17 cellular contexts compared by ENCODE assay signal in genomic region chr15:60788514-60789091, GRCh38.
A peak's percentile ranks its signal among the peaks of the same experiment; 100 is the strongest.
DNase-seq lines count a peak whose midpoint lies in the region; ATAC-seq, FAIRE-seq and TF ChIP-seq lines count a peak whose summit lies in the region.
"Had no signal": no experiment of that assay in that cellular context is flagged by ENCODE, and none has a peak within 500 bp of the region (broad histone marks: within the 10 kb centered on the region; RNA-seq: fewer than 3 reads in every experiment).

No MANE protein-coding gene starts in this region.

- no peaks in the 10 kb centered on the region for H3K79me2 ChIP-seq in HepG2 (ENCODE audit: insufficient read depth, low read length)

- no peaks in the 10 kb centered on the region for H3K36me3 ChIP-seq in HepG2 (replicated peaks in 1 of 2; ENCODE audit: control insufficient read depth in 1 of 2, insufficient read depth in 2 of 2, low read length in 2 of 2)
- no peaks in the 10 kb centered on the region for H3K36me3 ChIP-seq in right lobe of liver
- H3K36me3 ChIP-seq in suprapubic skin, result no peaks in the 10 kb centered on the region
- H3K36me3 ChIP-seq: ascending aorta, pancreas had no signal

- ATAC-seq in HepG2 (no peak), right lobe of liver (no peak), GM21576 (IDR thresholded peaks at IDR 0.05; ENCODE audit: unreplicated experiment) (no peak)

- peaks cover 2 to 19% of the 10 kb centered on the region in 2 experiments; a peak in 2 of 5 replicates for H3K27me3 ChIP-seq in HepG2 (ENCODE audit: control insufficient read depth in 1 of 2, insufficient read depth in 2 of 2, low read length in 2 of 2)
- H3K27me3 ChIP-seq in right lobe of liver, result no peaks in the 10 kb centered on the region
- no peaks in the 10 kb centered on the region for H3K27me3 ChIP-seq in suprapubic skin
- H3K27me3 ChIP-seq: ascending aorta, pancreas had no signal

- BruUV-seq in HepG2 (replicated peaks; lab: Mats Ljungman, UMichigan), result no TSS peak

- FAIRE-seq in HepG2 (lab: Jason Lieb, UNC), result no peak
- FAIRE-seq: D721Med, pancreas had no signal

- H3K4me1 ChIP-seq in HepG2 (ENCODE audit: insufficient read depth, low read length) (no peaks in the 10 kb centered on the region), right lobe of liver (no peaks in the 10 kb centered on the region), suprapubic skin (peaks cover 23% of the 10 kb centered on the region)
- H3K4me1 ChIP-seq: ascending aorta, pancreas had no signal

- in situ Hi-C loops in HepG2 (cut with HindIII; ENCODE audit: extremely low pct_ligation_motif_present, low pct_unique_long_range_greater_than_20kb), result no loop called here

- DNase-seq in HepG2 (ENCODE audit: low spot score), result no peak
- no peak for DNase-seq in right lobe of liver
- DNase-seq in T-helper 9 cell, result peak; percentile 17
- peak; percentile 22 for DNase-seq in kidney tubule cell (ENCODE audit: low spot score)
- DNase-seq in suprapubic skin (ENCODE audit: low spot score in 2 of 2), result no peak
- DNase-seq in NCI-H1048 (lab: John Stamatoyannopoulos, UW), result no peak
- DNase-seq in cerebellum (ENCODE audit: low spot score), result no peak
- DNase-seq: AML-193, cortex of kidney, GF-D8, HFFc6, KBM-7, NCI-H1105, pancreas had no signal

- TF ChIP-seq POLR2A in HepG2 (IDR thresholded peaks at IDR 0.05; ENCODE audit: insufficient read depth in 1 of 2, low read depth in 2 of 2, low read length in 2 of 2) (no peak), right lobe of liver (IDR thresholded peaks at IDR 0.05) (no peak), suprapubic skin (IDR thresholded peaks at IDR 0.05) (no peak)

- WGBS in HepG2 (ENCODE audit: low lambda C conversion rate), result 57% methylated on average over 9 of the region's 9 CpGs
- 79% methylated on average over 7 of the region's 9 CpGs for WGBS in right lobe of liver (ENCODE audit: insufficient coverage, low coverage, low lambda C conversion rate, missing lambda C conversion rate)
- 62% methylated on average over 9 of the region's 9 CpGs for WGBS in suprapubic skin

- no peak for TF ChIP-seq RAD21 in HepG2 (CRISPR knock-in tag; IDR thresholded peaks at IDR 0.05)

- H3K27ac ChIP-seq in HepG2 (ENCODE audit: extremely low read length, insufficient read depth, low read length) (no peak overlapping the region), right lobe of liver (no peak overlapping the region), suprapubic skin (peak overlapping the region; percentile 76)
- H3K27ac ChIP-seq: ascending aorta, pancreas had no signal

- H3K4me3 ChIP-seq in HepG2 (replicated peaks in 1 of 3; ENCODE audit: insufficient read depth in 1 of 3, low read depth in 2 of 3, low read length in 3 of 3), result no peak overlapping the region
- no peak overlapping the region for H3K4me3 ChIP-seq in right lobe of liver
- H3K4me3 ChIP-seq in suprapubic skin, result no peak overlapping the region
- H3K4me3 ChIP-seq: ascending aorta, pancreas had no signal

- intact Hi-C loops in HepG2 (cut with micrococcal nuclease; ENCODE audit: unreplicated experiment) (loop anchor here (10.0 kb wide), 1 partner anchor 104 kb away; no protein-coding TSS in a partner anchor), right lobe of liver (cut with DNase I) (no loop called here)

- H4K20me1 ChIP-seq in HepG2 (ENCODE audit: insufficient read depth, low read length), result no peaks in the 10 kb centered on the region

- H3K9me3 ChIP-seq in HepG2 (ENCODE audit: low read length) (no peaks in the 10 kb centered on the region), right lobe of liver (no peaks in the 10 kb centered on the region), suprapubic skin (no peaks in the 10 kb centered on the region)
- H3K9me3 ChIP-seq: pancreas had no signal

- TF ChIP-seq CTCF in HepG2 (CRISPR knock-in tag; IDR thresholded peaks at IDR 0.05), result no peak
- TF ChIP-seq CTCF in right lobe of liver (IDR thresholded peaks at IDR 0.05), result no peak
- no peak for TF ChIP-seq CTCF in suprapubic skin (IDR thresholded peaks at IDR 0.05)

- H3K9ac ChIP-seq in HepG2 (ENCODE audit: insufficient read depth, low read depth, low read length), result no peak overlapping the region

- no peak overlapping the region for H2AFZ ChIP-seq in HepG2 (ENCODE audit: low read length)

- TF ChIP-seq EP300 in HepG2 (IDR thresholded peaks at IDR 0.05; ENCODE audit: low read depth in 2 of 2, low read length in 2 of 2) (no peak), HepG2 (CRISPR knock-in tag; IDR thresholded peaks at IDR 0.05; ENCODE audit: borderline replicate concordance) (no peak), suprapubic skin (IDR thresholded peaks at IDR 0.05) (no peak)

- CTCF ChIA-PET in HepG2 (lab: Yijun Ruan, JAX; ENCODE audit: low intra/inter-chr PET ratio, low total read pairs), result no interaction called here

- H3K4me2 ChIP-seq in HepG2 (ENCODE audit: low read depth, low read length), result no peak overlapping the region

- POLR2A ChIA-PET in HepG2 (lab: Yijun Ruan, JAX), result no interaction called here

TF ChIP-seq in HepG2, 621 proteins besides CTCF, POLR2A, EP300 and RAD21:
- TF ChIP-seq MAFK (conservative IDR thresholded peaks at IDR 0.05 in 1 of 2, IDR thresholded peaks at IDR 0.05 in 1 of 2; ENCODE audit: low read length in 2 of 2) (peak; percentile 87 to 94), MAFF (IDR thresholded peaks at IDR 0.05; ENCODE audit: low read depth, low read length) (peak; percentile 85), TGIF2 (CRISPR knock-in tag; IDR thresholded peaks at IDR 0.05) (no peak)

Comparison
In these comparisons a context has a peak if more than half of its experiments do, and no peak if none do; other contexts are left out.
1. DNase-seq: peak in T-helper 9 cell (single experiment) and kidney tubule cell (single experiment); none in HepG2 (single experiment), right lobe of liver (0 of 3), suprapubic skin (0 of 2), NCI-H1048 (single experiment) and cerebellum (single experiment).